In the genomic region with DNA sequence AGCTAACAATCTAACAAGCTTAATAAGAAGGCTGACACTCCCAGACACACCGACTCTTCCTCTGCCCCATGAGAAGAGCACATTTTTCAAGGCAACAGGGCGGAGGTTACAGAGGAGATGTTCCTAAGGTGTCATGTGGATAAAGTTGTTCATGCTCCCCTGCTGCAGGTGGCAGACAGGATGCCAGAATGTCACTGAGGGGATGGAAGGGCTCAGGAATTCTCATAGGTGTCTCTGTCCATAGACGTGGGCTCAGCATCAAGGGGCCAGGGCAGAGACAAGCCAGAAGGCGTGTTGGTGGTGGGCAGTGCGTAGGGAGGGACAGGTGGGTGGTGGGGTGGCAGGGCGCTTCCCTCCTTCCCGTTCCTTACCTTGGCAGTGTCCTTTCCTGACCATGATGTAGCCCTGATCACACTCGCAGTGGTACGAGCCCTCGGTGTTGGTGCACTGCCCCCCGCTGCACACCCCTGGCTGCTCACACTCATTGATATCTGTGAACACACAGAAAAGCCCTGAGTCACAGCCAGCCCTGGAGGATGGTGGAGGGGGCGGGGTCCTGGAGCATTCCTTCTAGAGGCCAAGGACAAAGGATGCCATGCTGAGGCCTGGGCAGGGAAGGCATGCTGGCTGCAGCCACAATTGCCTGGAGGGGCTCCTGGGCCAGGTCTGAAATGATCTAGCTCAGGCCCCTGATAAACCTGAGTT, we compare ENCODE assay signal across 13 cellular contexts. TPM values are rescaled to one million over a fixed set of nuclear protein-coding genes. Genes with fewer than 3 reads are reported as not detected.
A peak's percentile ranks its signal among the peaks of the same experiment; 100 is the strongest.
DNase-seq lines count a peak whose midpoint lies in the region; ATAC-seq and TF ChIP-seq lines count a peak whose summit lies in the region.
"Had no signal": no experiment of that assay in that cellular context is flagged by ENCODE, and none has a peak within 500 bp of the region (broad histone marks: within the 10 kb centered on the region; RNA-seq: fewer than 3 reads in every experiment).

No MANE protein-coding gene starts in this region.

- no peaks in the 10 kb centered on the region for H4K20me1 ChIP-seq in osteoblast (ENCODE audit: insufficient read depth, low read length)

- intact Hi-C loops in Right ventricle myocardium inferior (cut with DNase I) = no loop called here

- H3K27ac ChIP-seq in osteoblast (ENCODE audit: low read depth, low read length) = peak overlapping the region; percentile 32
- H3K27ac ChIP-seq in substantia nigra (ENCODE audit: low read depth, low read length, poor library complexity, severe bottlenecking) = no peak overlapping the region
- H3K27ac ChIP-seq: C4-2B, VCaP had no signal

- no peaks in the 10 kb centered on the region for H3K27me3 ChIP-seq in osteoblast (ENCODE audit: insufficient read depth, low read length)

- no peaks in the 10 kb centered on the region for H3K9me3 ChIP-seq in osteoblast (ENCODE audit: low read depth, low read length)

- peak; percentile 79 for DNase-seq in ELF-1 (ENCODE audit: low read depth, low spot score)
- peak; percentile 62 for DNase-seq in RPMI7951 (ENCODE audit: low read depth)
- DNase-seq in fibroblast of pulmonary artery (ENCODE audit: low read depth) = peak; percentile 19
- peak; percentile 75 for DNase-seq in osteoblast (ENCODE audit: insufficient read length, low spot score, missing footprints)
- no peak for DNase-seq in NCI-H1930 (lab: John Stamatoyannopoulos, UW)
- DNase-seq in substantia nigra (lab: John Stamatoyannopoulos, UW) = no peak
- DNase-seq in Right ventricle myocardium inferior (ENCODE audit: missing footprints) = no peak
- DNase-seq in ecto neural progenitor cell (ENCODE audit: low spot score) = no peak
- DNase-seq: NCI-H1436; NCI-H526 treated with DMSO at 0.1 percent for 48 hours; stimulated activated naive CD8-positive, alpha-beta T cell treated with anti-CD3 and anti-CD28 coated beads, Interleukin-15, amount 100 ng/mL, for 72 hours had no signal

- H3K4me1 ChIP-seq in osteoblast (ENCODE audit: insufficient read depth, low read length) = peaks cover 47% of the 10 kb centered on the region

- H3K4me2 ChIP-seq in osteoblast (ENCODE audit: insufficient read depth, low read length) = no peak overlapping the region

- no peaks in the 10 kb centered on the region for H3K79me2 ChIP-seq in osteoblast (ENCODE audit: insufficient read depth, low read length)

- ATAC-seq in Right ventricle myocardium inferior = no peak
- ATAC-seq: stimulated activated naive CD8-positive, alpha-beta T cell treated with anti-CD3 and anti-CD28 coated beads, Interleukin-15, amount 100 ng/mL, for 72 hours had no signal

- TF ChIP-seq CTCF in fibroblast of pulmonary artery (IDR thresholded peaks at IDR 0.05; ENCODE audit: low read length, missing control alignments) (no peak), osteoblast (IDR thresholded peaks at IDR 0.05; ENCODE audit: extremely low read depth, low read depth, low read length) (no peak)

- no peak overlapping the region for H2AFZ ChIP-seq in osteoblast (ENCODE audit: low read length)

- H3K36me3 ChIP-seq in osteoblast (ENCODE audit: insufficient read depth, low read length) = peaks cover 81% of the 10 kb centered on the region

- H3K4me3 ChIP-seq in fibroblast of pulmonary artery (replicated peaks; ENCODE audit: low read depth, low read length) = no peak overlapping the region
- H3K4me3 ChIP-seq in osteoblast (ENCODE audit: insufficient read depth, low read length) = no peak overlapping the region

RNA-seq across cellular contexts. Expression of a gene that starts 23.0 kb away (rescaled TPM):
- total RNA-seq in RPMI7951 (2014; rRNA removed; shearing (Covaris generic)) = 32.4 and 36.1 TPM in 2 replicates
- total RNA-seq in osteoblast (8.7 and 18.6 TPM in 2 replicates), Right ventricle myocardium inferior (38.4 TPM)

RNA-seq across cellular contexts. Expression of a gene that starts 23.5 kb away (rescaled TPM):
- 358 and 402 TPM in 2 replicates for total RNA-seq in RPMI7951 (2014; rRNA removed; shearing (Covaris generic))
- 266 and 291 TPM in 2 replicates for total RNA-seq in osteoblast
- total RNA-seq in Right ventricle myocardium inferior = 87.1 TPM

Comparison
In these comparisons a context has a peak if more than half of its experiments do, and no peak if none do; other contexts are left out.
1. DNase-seq: peak in ELF-1 (single experiment), RPMI7951 (single experiment), fibroblast of pulmonary artery (single experiment) and osteoblast (single experiment); none in NCI-H1930 (0 of 2), substantia nigra (0 of 49), Right ventricle myocardium inferior (single experiment) and ecto neural progenitor cell (single experiment).